Comparison of ENCODE assay signal across 1 cellular context in the genomic region with DNA sequence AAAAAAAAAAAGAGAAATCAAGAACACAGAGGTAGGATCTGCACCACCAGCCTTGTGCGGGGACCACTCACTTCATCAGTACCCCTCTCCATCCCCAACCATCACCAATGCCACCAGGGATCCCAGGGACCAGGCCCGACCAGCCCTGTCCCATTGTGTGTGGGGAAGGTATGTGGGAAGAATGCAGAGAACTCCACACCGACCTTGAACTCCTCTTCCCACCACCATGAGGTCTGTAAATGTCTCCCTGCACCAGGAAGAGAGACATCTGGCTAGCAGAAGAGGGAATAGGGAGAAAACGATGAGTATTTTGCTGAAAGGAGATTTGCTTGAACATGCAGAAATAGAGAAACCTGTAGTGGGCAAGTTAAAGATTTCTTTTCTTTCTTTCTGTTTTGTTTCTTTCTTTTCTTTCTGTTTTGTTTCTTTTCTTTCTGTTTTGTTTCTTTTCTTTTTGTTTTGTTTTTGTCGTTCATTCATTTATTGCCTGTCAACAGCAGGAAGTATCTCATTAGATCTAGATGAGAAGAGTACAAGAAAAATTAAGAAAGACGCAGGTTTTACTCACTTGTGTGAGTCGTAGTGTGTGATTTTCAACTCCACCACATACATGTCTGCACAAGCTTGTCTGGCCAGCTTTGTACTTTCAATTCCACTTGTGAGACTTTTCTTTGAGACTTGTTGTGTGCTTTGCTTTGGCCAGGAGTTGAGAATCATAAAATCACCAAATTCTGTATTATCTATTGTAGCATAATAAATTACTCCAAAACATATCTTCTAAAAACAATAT.
TF ChIP-seq lines count a peak whose summit lies in the region.

No MANE protein-coding gene starts in this region.

TF ChIP-seq in HepG2, 621 proteins besides CTCF, POLR2A, EP300 and RAD21 (continued from another document and continues in another):
- TF ChIP-seq, protein P1, sequence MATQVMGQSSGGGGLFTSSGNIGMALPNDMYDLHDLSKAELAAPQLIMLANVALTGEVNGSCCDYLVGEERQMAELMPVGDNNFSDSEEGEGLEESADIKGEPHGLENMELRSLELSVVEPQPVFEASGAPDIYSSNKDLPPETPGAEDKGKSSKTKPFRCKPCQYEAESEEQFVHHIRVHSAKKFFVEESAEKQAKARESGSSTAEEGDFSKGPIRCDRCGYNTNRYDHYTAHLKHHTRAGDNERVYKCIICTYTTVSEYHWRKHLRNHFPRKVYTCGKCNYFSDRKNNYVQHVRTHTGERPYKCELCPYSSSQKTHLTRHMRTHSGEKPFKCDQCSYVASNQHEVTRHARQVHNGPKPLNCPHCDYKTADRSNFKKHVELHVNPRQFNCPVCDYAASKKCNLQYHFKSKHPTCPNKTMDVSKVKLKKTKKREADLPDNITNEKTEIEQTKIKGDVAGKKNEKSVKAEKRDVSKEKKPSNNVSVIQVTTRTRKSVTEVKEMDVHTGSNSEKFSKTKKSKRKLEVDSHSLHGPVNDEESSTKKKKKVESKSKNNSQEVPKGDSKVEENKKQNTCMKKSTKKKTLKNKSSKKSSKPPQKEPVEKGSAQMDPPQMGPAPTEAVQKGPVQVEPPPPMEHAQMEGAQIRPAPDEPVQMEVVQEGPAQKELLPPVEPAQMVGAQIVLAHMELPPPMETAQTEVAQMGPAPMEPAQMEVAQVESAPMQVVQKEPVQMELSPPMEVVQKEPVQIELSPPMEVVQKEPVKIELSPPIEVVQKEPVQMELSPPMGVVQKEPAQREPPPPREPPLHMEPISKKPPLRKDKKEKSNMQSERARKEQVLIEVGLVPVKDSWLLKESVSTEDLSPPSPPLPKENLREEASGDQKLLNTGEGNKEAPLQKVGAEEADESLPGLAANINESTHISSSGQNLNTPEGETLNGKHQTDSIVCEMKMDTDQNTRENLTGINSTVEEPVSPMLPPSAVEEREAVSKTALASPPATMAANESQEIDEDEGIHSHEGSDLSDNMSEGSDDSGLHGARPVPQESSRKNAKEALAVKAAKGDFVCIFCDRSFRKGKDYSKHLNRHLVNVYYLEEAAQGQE (IDR thresholded peaks at IDR 0.05; ENCODE audit: borderline replicate concordance in 1 of 2, low read depth in 1 of 2, low read length in 2 of 2): no peak
- TF ChIP-seq, protein P2, sequence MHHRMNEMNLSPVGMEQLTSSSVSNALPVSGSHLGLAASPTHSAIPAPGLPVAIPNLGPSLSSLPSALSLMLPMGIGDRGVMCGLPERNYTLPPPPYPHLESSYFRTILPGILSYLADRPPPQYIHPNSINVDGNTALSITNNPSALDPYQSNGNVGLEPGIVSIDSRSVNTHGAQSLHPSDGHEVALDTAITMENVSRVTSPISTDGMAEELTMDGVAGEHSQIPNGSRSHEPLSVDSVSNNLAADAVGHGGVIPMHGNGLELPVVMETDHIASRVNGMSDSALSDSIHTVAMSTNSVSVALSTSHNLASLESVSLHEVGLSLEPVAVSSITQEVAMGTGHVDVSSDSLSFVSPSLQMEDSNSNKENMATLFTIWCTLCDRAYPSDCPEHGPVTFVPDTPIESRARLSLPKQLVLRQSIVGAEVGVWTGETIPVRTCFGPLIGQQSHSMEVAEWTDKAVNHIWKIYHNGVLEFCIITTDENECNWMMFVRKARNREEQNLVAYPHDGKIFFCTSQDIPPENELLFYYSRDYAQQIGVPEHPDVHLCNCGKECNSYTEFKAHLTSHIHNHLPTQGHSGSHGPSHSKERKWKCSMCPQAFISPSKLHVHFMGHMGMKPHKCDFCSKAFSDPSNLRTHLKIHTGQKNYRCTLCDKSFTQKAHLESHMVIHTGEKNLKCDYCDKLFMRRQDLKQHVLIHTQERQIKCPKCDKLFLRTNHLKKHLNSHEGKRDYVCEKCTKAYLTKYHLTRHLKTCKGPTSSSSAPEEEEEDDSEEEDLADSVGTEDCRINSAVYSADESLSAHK (CRISPR knock-in tag; IDR thresholded peaks at IDR 0.05; ENCODE audit: borderline replicate concordance): no peak
- TF ChIP-seq ZNF33A (CRISPR knock-in tag; IDR thresholded peaks at IDR 0.05; ENCODE audit: borderline replicate concordance) (no peak), ZNF383 (CRISPR knock-in tag; IDR thresholded peaks at IDR 0.05; ENCODE audit: borderline replicate concordance) (no peak), SNAI1 (CRISPR knock-in tag; IDR thresholded peaks at IDR 0.05; ENCODE audit: borderline replicate concordance) (no peak), HOXD1 (CRISPR knock-in tag; IDR thresholded peaks at IDR 0.05) (no peak), NKX3-1 (CRISPR knock-in tag; IDR thresholded peaks at IDR 0.05) (no peak), MTA3 (CRISPR knock-in tag; IDR thresholded peaks at IDR 0.05) (no peak), ZNF30 (CRISPR knock-in tag; IDR thresholded peaks at IDR 0.05) (no peak), SOX6 (IDR thresholded peaks at IDR 0.05) (no peak), SOX6 (CRISPR knock-in tag; IDR thresholded peaks at IDR 0.05) (peak; percentile 72), SP4 (CRISPR knock-in tag; IDR thresholded peaks at IDR 0.05) (no peak), CHCHD3 (CRISPR knock-in tag; IDR thresholded peaks at IDR 0.05) (no peak), NAIF1 (CRISPR knock-in tag; IDR thresholded peaks at IDR 0.05; ENCODE audit: borderline replicate concordance) (no peak), ZNF10 (CRISPR knock-in tag; IDR thresholded peaks at IDR 0.05; ENCODE audit: borderline replicate concordance, low read depth) (no peak), HNRNPK (IDR thresholded peaks at IDR 0.05; ENCODE audit: low read depth, low read length, poor library complexity, severe bottlenecking) (no peak), ZNF75D (CRISPR knock-in tag; IDR thresholded peaks at IDR 0.05; ENCODE audit: borderline replicate concordance) (no peak), NCOA2 (CRISPR knock-in tag; IDR thresholded peaks at IDR 0.05) (peak; percentile 89), KDM5B (CRISPR knock-in tag; IDR thresholded peaks at IDR 0.05; ENCODE audit: borderline replicate concordance) (no peak), ZFP36 (IDR thresholded peaks at IDR 0.05; ENCODE audit: borderline replicate concordance, low read depth, low read length, partially characterized antibody) (no peak), TEAD3 (CRISPR knock-in tag; optimal IDR thresholded peaks at IDR 0.05; ENCODE audit: borderline replicate concordance) (peak; percentile 99), IRF2 (CRISPR knock-in tag; IDR thresholded peaks at IDR 0.05) (peak; percentile 73)
- TF ChIP-seq, protein P3, sequence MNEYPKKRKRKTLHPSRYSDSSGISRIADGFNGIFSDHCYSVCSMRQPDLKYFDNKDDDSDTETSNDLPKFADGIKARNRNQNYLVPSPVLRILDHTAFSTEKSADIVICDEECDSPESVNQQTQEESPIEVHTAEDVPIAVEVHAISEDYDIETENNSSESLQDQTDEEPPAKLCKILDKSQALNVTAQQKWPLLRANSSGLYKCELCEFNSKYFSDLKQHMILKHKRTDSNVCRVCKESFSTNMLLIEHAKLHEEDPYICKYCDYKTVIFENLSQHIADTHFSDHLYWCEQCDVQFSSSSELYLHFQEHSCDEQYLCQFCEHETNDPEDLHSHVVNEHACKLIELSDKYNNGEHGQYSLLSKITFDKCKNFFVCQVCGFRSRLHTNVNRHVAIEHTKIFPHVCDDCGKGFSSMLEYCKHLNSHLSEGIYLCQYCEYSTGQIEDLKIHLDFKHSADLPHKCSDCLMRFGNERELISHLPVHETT (CRISPR knock-in tag; conservative IDR thresholded peaks at IDR 0.05): no peak
- TF ChIP-seq, protein P4, sequence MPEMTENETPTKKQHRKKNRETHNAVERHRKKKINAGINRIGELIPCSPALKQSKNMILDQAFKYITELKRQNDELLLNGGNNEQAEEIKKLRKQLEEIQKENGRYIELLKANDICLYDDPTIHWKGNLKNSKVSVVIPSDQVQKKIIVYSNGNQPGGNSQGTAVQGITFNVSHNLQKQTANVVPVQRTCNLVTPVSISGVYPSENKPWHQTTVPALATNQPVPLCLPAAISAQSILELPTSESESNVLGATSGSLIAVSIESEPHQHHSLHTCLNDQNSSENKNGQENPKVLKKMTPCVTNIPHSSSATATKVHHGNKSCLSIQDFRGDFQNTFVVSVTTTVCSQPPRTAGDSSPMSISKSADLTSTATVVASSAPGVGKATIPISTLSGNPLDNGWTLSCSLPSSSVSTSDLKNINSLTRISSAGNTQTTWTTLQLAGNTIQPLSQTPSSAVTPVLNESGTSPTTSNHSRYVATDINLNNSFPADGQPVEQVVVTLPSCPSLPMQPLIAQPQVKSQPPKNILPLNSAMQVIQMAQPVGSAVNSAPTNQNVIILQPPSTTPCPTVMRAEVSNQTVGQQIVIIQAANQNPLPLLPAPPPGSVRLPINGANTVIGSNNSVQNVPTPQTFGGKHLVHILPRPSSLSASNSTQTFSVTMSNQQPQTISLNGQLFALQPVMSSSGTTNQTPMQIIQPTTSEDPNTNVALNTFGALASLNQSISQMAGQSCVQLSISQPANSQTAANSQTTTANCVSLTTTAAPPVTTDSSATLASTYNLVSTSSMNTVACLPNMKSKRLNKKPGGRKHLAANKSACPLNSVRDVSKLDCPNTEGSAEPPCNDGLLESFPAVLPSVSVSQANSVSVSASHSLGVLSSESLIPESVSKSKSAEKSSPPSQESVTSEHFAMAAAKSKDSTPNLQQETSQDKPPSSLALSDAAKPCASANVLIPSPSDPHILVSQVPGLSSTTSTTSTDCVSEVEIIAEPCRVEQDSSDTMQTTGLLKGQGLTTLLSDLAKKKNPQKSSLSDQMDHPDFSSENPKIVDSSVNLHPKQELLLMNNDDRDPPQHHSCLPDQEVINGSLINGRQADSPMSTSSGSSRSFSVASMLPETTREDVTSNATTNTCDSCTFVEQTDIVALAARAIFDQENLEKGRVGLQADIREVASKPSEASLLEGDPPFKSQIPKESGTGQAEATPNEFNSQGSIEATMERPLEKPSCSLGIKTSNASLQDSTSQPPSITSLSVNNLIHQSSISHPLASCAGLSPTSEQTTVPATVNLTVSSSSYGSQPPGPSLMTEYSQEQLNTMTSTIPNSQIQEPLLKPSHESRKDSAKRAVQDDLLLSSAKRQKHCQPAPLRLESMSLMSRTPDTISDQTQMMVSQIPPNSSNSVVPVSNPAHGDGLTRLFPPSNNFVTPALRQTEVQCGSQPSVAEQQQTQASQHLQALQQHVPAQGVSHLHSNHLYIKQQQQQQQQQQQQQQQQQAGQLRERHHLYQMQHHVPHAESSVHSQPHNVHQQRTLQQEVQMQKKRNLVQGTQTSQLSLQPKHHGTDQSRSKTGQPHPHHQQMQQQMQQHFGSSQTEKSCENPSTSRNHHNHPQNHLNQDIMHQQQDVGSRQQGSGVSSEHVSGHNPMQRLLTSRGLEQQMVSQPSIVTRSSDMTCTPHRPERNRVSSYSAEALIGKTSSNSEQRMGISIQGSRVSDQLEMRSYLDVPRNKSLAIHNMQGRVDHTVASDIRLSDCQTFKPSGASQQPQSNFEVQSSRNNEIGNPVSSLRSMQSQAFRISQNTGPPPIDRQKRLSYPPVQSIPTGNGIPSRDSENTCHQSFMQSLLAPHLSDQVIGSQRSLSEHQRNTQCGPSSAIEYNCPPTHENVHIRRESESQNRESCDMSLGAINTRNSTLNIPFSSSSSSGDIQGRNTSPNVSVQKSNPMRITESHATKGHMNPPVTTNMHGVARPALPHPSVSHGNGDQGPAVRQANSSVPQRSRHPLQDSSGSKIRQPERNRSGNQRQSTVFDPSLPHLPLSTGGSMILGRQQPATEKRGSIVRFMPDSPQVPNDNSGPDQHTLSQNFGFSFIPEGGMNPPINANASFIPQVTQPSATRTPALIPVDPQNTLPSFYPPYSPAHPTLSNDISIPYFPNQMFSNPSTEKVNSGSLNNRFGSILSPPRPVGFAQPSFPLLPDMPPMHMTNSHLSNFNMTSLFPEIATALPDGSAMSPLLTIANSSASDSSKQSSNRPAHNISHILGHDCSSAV (CRISPR knock-in tag; IDR thresholded peaks at IDR 0.05; ENCODE audit: borderline replicate concordance): no peak
- TF ChIP-seq, protein P5, sequence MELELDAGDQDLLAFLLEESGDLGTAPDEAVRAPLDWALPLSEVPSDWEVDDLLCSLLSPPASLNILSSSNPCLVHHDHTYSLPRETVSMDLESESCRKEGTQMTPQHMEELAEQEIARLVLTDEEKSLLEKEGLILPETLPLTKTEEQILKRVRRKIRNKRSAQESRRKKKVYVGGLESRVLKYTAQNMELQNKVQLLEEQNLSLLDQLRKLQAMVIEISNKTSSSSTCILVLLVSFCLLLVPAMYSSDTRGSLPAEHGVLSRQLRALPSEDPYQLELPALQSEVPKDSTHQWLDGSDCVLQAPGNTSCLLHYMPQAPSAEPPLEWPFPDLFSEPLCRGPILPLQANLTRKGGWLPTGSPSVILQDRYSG (CRISPR knock-in tag; IDR thresholded peaks at IDR 0.05): no peak
- TF ChIP-seq, protein P6, sequence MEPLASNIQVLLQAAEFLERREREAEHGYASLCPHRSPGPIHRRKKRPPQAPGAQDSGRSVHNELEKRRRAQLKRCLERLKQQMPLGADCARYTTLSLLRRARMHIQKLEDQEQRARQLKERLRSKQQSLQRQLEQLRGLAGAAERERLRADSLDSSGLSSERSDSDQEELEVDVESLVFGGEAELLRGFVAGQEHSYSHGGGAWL (CRISPR knock-in tag; IDR thresholded peaks at IDR 0.05): no peak
- TF ChIP-seq, protein P7, sequence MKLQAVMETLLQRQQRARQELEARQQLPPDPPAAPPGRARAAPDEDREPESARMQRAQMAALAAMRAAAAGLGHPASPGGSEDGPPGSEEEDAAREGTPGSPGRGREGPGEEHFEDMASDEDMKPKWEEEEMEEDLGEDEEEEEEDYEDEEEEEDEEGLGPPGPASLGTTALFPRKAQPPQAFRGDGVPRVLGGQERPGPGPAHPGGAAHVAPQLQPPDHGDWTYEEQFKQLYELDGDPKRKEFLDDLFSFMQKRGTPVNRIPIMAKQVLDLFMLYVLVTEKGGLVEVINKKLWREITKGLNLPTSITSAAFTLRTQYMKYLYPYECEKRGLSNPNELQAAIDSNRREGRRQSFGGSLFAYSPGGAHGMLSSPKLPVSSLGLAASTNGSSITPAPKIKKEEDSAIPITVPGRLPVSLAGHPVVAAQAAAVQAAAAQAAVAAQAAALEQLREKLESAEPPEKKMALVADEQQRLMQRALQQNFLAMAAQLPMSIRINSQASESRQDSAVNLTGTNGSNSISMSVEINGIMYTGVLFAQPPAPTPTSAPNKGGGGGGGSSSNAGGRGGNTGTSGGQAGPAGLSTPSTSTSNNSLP (IDR thresholded peaks at IDR 0.05; ENCODE audit: low read depth, low read length): no peak
- TF ChIP-seq, protein P8, sequence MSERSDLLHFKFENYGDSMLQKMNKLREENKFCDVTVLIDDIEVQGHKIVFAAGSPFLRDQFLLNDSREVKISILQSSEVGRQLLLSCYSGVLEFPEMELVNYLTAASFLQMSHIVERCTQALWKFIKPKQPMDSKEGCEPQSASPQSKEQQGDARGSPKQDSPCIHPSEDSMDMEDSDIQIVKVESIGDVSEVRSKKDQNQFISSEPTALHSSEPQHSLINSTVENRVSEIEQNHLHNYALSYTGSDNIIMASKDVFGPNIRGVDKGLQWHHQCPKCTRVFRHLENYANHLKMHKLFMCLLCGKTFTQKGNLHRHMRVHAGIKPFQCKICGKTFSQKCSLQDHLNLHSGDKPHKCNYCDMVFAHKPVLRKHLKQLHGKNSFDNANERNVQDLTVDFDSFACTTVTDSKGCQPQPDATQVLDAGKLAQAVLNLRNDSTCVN (CRISPR knock-in tag; IDR thresholded peaks at IDR 0.05; ENCODE audit: borderline replicate concordance): no peak
